In the genomic region with DNA sequence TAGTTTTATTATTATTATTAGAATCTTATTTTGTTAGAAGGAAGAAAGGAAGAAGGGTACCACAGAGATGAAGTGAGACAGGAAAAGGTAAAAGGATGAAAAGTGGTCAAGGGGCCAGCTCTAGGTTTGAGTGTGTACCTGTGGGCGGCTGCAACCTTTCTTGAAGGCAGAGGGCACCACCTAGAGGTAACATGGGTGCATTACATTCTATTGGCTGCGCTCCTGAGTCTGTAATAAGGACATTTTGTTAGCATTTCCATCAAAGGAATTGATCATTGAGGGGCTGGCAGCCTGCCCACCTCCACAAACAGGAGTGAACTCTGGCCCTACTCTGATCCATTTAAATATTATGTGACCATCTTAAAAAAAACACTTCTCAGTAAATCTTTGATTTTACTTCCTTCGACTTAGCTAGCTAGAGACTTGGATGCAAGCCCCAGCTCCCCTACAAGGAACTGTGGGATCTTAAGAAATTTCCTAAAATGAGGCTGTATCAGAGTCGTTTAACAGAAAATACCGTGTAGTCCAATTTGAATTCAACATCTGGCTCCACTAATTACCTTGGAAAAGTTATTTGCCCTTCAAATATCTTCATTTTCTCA, we compare ENCODE assay signal across 8 cellular contexts.
DNase-seq lines count a peak whose midpoint lies in the region; ATAC-seq and TF ChIP-seq lines count a peak whose summit lies in the region.

No MANE protein-coding gene starts in this region.

- no TSS peak for BruUV-seq in A673 (replicated peaks; lab: Mats Ljungman, UMichigan)

- no peaks in the 10 kb centered on the region for H3K27me3 Mint-ChIP-seq in H9 (ENCODE audit: low read depth)
- H3K27me3 Mint-ChIP-seq in naive B cell, result no peaks in the 10 kb centered on the region

- no peak for TF ChIP-seq EP300 in SK-N-SH (IDR thresholded peaks at IDR 0.05; ENCODE audit: borderline replicate concordance in 1 of 2, low read depth in 1 of 2, low read length in 1 of 2)

- no peaks in the 10 kb centered on the region for H4K20me1 ChIP-seq in H9 (ENCODE audit: control insufficient read depth, insufficient read depth, insufficient read length)
- H4K20me1 ChIP-seq in SK-N-SH (ENCODE audit: insufficient read depth), result no peaks in the 10 kb centered on the region

- H3K18ac ChIP-seq in H9 (ENCODE audit: insufficient read length, low read depth, low read length), result no peak overlapping the region

- H2AK5ac ChIP-seq in H9 (ENCODE audit: insufficient read length, low read length), result no peak overlapping the region

- H2BK120ac ChIP-seq in H9 (ENCODE audit: low read depth, low read length, poor library complexity, severe bottlenecking), result no peak overlapping the region

- DNase-seq in A673 (ENCODE audit: low spot score) (peak; percentile 43), GM04504 (ENCODE audit: low read depth) (peak; percentile 15), H9 (peak; percentile 71), KBM-7 (peak; percentile 64), SK-N-SH (peak; percentile 47), epithelial cell of proximal tubule (ENCODE audit: low read depth) (peak; percentile 10), naive B cell (peak; percentile 8), cortex of kidney (lab: John Stamatoyannopoulos, UW) (no peak)

- H2BK15ac ChIP-seq in H9 (ENCODE audit: low read depth, low read length), result no peak overlapping the region

- no peaks in the 10 kb centered on the region for H3K4me1 ChIP-seq in A673 (ENCODE audit: insufficient read depth, low read length, poor library complexity, severe bottlenecking)
- H3K4me1 ChIP-seq in H9 (ENCODE audit: insufficient read depth, low read length), result no peaks in the 10 kb centered on the region
- H3K4me1 ChIP-seq in SK-N-SH (ENCODE audit: control insufficient read depth in 1 of 2, insufficient read depth in 2 of 2, low read depth in 1 of 2, low read length in 1 of 2), result no peaks in the 10 kb centered on the region

- POLR2A ChIA-PET in A673 (lab: Charles Lee; ENCODE audit: low non-redundant PET), result no interaction called here
- POLR2A ChIA-PET in SK-N-SH (lab: Yijun Ruan, JAX), result no interaction called here

- peaks cover 3% of the 10 kb centered on the region for H3F3A ChIP-seq in SK-N-SH (replicated peaks; ENCODE audit: insufficient read depth)

- no peak overlapping the region for H4K8ac ChIP-seq in H9 (replicated peaks; ENCODE audit: insufficient read length, low read depth, low read length)

- in situ Hi-C loops in KBM-7 (cut with MboI; ENCODE audit: low pct_unique_long_range_greater_than_20kb, low sequenced_read_pairs), result no loop called here

- no peaks in the 10 kb centered on the region for H3K9me2 ChIP-seq in SK-N-SH

- no peaks in the 10 kb centered on the region for H3K79me2 ChIP-seq in H9 (ENCODE audit: insufficient read depth, low read length)
- H3K79me2 ChIP-seq in SK-N-SH (ENCODE audit: insufficient read depth), result no peaks in the 10 kb centered on the region

- ATAC-seq in naive B cell (ENCODE audit: low read depth in 2 of 2), result peak in 1 of 2 donors; percentile 48

- TF ChIP-seq RAD21 in SK-N-SH (IDR thresholded peaks at IDR 0.05; ENCODE audit: low read length), result peak; percentile 88

- H3K79me1 ChIP-seq in H9 (ENCODE audit: insufficient read depth, low read depth, low read length, poor library complexity, severe bottlenecking), result no peaks in the 10 kb centered on the region

- no peak overlapping the region for H2BK20ac ChIP-seq in H9 (ENCODE audit: low read depth, low read length, poor library complexity, severe bottlenecking)

- H3K36me3 ChIP-seq in A673 (ENCODE audit: insufficient read depth, low read length, poor library complexity, severe bottlenecking) (no peaks in the 10 kb centered on the region), SK-N-SH (replicated peaks in 1 of 2; ENCODE audit: control insufficient read depth in 1 of 2, insufficient read depth in 2 of 2, low read length in 1 of 2) (no peaks in the 10 kb centered on the region)

- H3K4me2 ChIP-seq in H9 (ENCODE audit: insufficient read depth, insufficient read length, low read length) (no peak overlapping the region), SK-N-SH (no peak overlapping the region)

- H3K9me3 ChIP-seq in A673 (ENCODE audit: low read depth, low read length, poor library complexity, severe bottlenecking), result no peaks in the 10 kb centered on the region
- no peaks in the 10 kb centered on the region for H3K9me3 ChIP-seq in H9 (ENCODE audit: control insufficient read depth, low read depth, low read length)
- H3K9me3 ChIP-seq in SK-N-SH, result no peaks in the 10 kb centered on the region

- no peaks in the 10 kb centered on the region for H3K23me2 ChIP-seq in H9 (ENCODE audit: insufficient read length, low read depth, low read length, poor library complexity, severe bottlenecking)

- no CpG with 5 or more reads among the region's 5 CpGs for WGBS in H9 (ENCODE audit: extremely low coverage, insufficient read length, low lambda C conversion rate)
- WGBS in SK-N-SH (ENCODE audit: low lambda C conversion rate), result 19% methylated on average over 5 of the region's 5 CpGs

- H3K9ac ChIP-seq in H9 (ENCODE audit: extremely low read depth, insufficient read length, low read length) (no peak overlapping the region), SK-N-SH (no peak overlapping the region)

- no peak overlapping the region for H4K91ac ChIP-seq in H9 (ENCODE audit: insufficient read length, low read depth, low read length)

- no peak overlapping the region for H3K4ac ChIP-seq in H9 (ENCODE audit: low read depth, low read length)

- no peak overlapping the region for H3T11ph ChIP-seq in H9 (ENCODE audit: low read length)

- intact Hi-C loops in A673 (cut with micrococcal nuclease; ENCODE audit: unreplicated experiment), result loop anchor here (2.0 kb wide), 1 partner anchor 318 kb away; no protein-coding TSS in a partner anchor

- H3K27ac Mint-ChIP-seq in H9, result no peak overlapping the region
- no peak overlapping the region for H3K27ac Mint-ChIP-seq in naive B cell

- no peak overlapping the region for H3K14ac ChIP-seq in H9 (ENCODE audit: insufficient read depth, low read length)

- no peak overlapping the region for H4K5ac ChIP-seq in H9 (ENCODE audit: insufficient read length, low read depth, low read length)

- no peak overlapping the region for H3K4me3 ChIP-seq in A673 (ENCODE audit: low read depth, low read length, poor library complexity, severe bottlenecking)
- no peak overlapping the region; a peak in 1 of 4 replicates for H3K4me3 ChIP-seq in SK-N-SH (ENCODE audit: low read depth in 2 of 2, low read length in 1 of 2)
- no peak overlapping the region for H3K4me3 ChIP-seq in epithelial cell of proximal tubule (ENCODE audit: low read depth, low read length)

- H3K27ac ChIP-seq in A673 (ENCODE audit: low read depth, low read length, poor library complexity, severe bottlenecking) (no peak overlapping the region), H9 (ENCODE audit: insufficient read length, low read depth, low read length) (no peak overlapping the region), SK-N-SH (ENCODE audit: low read depth in 2 of 2, low read length in 1 of 2) (no peak overlapping the region)

- H3K56ac ChIP-seq in H9 (ENCODE audit: insufficient read length, low read depth, low read length), result no peak overlapping the region

- H2BK12ac ChIP-seq in H9 (ENCODE audit: insufficient read length, low read depth, low read length), result no peak overlapping the region

- H3K9me3 Mint-ChIP-seq in H9 (no peaks in the 10 kb centered on the region), naive B cell (no peaks in the 10 kb centered on the region)

- H3K27me3 ChIP-seq in A673 (replicated peaks; ENCODE audit: insufficient read depth, low read depth, low read length, poor library complexity), result no peaks in the 10 kb centered on the region
- H3K27me3 ChIP-seq in H9 (ENCODE audit: insufficient read depth, low read length), result no peaks in the 10 kb centered on the region
- H3K27me3 ChIP-seq in SK-N-SH (ENCODE audit: insufficient read depth), result 0 out of 2 replicates have a peak, but pooled peaks cover 5% of the 10 kb centered on the region

- TF ChIP-seq CTCF in A673 (conservative IDR thresholded peaks at IDR 0.05; ENCODE audit: low read depth, low read length), result peak; percentile 78
- peak; percentile 94 for TF ChIP-seq CTCF in H9 (conservative IDR thresholded peaks at IDR 0.05)
- peak; percentile 86 for TF ChIP-seq CTCF in SK-N-SH (IDR thresholded peaks at IDR 0.05)
- peak; percentile 90 for TF ChIP-seq CTCF in epithelial cell of proximal tubule (conservative IDR thresholded peaks at IDR 0.05; ENCODE audit: low read depth, low read length)

- H3K36me3 Mint-ChIP-seq in H9 (ENCODE audit: insufficient read depth in 1 of 3, low read depth in 3 of 3) (no peaks in the 10 kb centered on the region), naive B cell (no peaks in the 10 kb centered on the region)

- no peak overlapping the region for H2BK5ac ChIP-seq in H9 (ENCODE audit: insufficient read length, low read length)

- H3K4me3 Mint-ChIP-seq in H9, result no peak overlapping the region
- no peak overlapping the region for H3K4me3 Mint-ChIP-seq in naive B cell

- H3K4me1 Mint-ChIP-seq in H9 (peaks cover 0 to 7% of the 10 kb centered on the region in 2 experiments; a peak in 2 of 4 replicates), naive B cell (no peaks in the 10 kb centered on the region)

- CTCF ChIA-PET in A673 (lab: Charles Lee), result interaction anchor here (0.6 kb wide), 1 partner anchor 537 kb away, joined by 6 read pairs; no protein-coding TSS in a partner anchor
- CTCF ChIA-PET in SK-N-SH (lab: Yijun Ruan, JAX), result interaction anchor here (0.5 to 4.7 kb wide), 53 partner anchors 8 to 514 kb away, joined by 3 to 58 read pairs (median 4); no protein-coding TSS in a partner anchor

- no peak overlapping the region for H3K23ac ChIP-seq in H9 (ENCODE audit: insufficient read length, low read depth, low read length)

- no peak overlapping the region for H2AFZ ChIP-seq in H9 (ENCODE audit: low read length)
- H2AFZ ChIP-seq in SK-N-SH (ENCODE audit: low read depth), result no peak overlapping the region

TF ChIP-seq in SK-N-SH, 30 proteins besides CTCF, POLR2A, EP300 and RAD21:
- TF ChIP-seq SMC3 (IDR thresholded peaks at IDR 0.05; ENCODE audit: low read depth, low read length), result peak; percentile 68
- TF ChIP-seq TEAD4 (IDR thresholded peaks at IDR 0.05; ENCODE audit: borderline replicate concordance, insufficient read depth), result no peak
